ENCODE assay signal across 8 cellular contexts in the genomic region with DNA sequence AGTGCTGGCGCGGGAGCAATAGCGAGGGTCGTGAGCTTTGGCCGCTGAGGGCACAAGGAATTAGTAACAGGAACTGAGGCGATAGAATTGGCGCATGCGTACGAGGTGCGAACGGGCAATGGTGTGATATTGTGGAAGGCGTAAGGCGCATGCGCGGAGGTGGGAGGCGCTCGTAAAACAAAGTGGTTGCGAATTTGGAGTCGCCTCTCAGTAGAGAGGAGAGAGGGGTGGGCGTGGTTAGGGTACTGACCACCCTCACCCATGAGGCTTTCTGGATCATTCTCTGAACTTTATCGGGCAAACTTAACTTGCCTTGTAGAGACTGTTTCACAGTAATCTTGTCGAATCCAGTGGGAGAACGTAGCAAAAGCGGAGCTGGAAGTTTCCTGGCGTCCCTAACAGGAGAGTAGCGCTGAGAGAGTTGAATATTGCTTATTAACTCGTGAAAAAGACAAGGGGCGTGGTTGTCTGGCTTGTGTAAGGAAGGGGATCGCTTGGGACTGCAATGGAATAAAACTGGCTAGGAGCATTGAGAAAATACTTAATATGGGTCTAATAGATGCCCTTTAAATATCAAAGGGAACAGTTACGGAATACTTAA. TPM values are rescaled to one million over a fixed set of nuclear protein-coding genes. Genes with fewer than 3 reads are reported as not detected.
DNase-seq lines count a peak whose midpoint lies in the region; ATAC-seq and TF ChIP-seq lines count a peak whose summit lies in the region.

No MANE protein-coding gene starts in this region.

- H3K9me3 Mint-ChIP-seq in HFFc6, result no peaks in the 10 kb centered on the region
- no peaks in the 10 kb centered on the region for H3K9me3 Mint-ChIP-seq in activated naive CD4-positive, alpha-beta T cell treated with anti-CD3 and anti-CD28 coated beads for 36 hours

- CTCF ChIA-PET in activated naive CD4-positive, alpha-beta T cell treated with anti-CD3 and anti-CD28 coated beads for 36 hours (lab: Charles Lee), result interaction anchor here (0.6 to 1.5 kb wide), 2 partner anchors 24 to 49 kb away, joined by 3 to 5 read pairs; no protein-coding TSS in a partner anchor

- WGBS in testis, 2 donors, result 0% methylated on average over 30 of the region's 30 CpGs

- H3K27me3 ChIP-seq in GM06990 (replicated peaks; ENCODE audit: control insufficient read depth, insufficient read depth, low read length), result no peaks in the 10 kb centered on the region
- H3K27me3 ChIP-seq in testis, result no peaks in the 10 kb centered on the region

- peak overlapping the region; percentile 98 to 99 for H3K27ac ChIP-seq in testis

- H3K4me3 ChIP-seq in GM06990 (replicated peaks; ENCODE audit: low read depth, low read length), result peak overlapping the region; percentile 68
- H3K4me3 ChIP-seq in testis, result peak overlapping the region; percentile 78 to 86

- H3K36me3 ChIP-seq in GM06990 (ENCODE audit: control insufficient read depth, insufficient read depth, low read length) (no peaks in the 10 kb centered on the region; the same call in none of the 2 replicates), testis (ENCODE audit: low read depth, missing control alignments) (no peaks in the 10 kb centered on the region)

- H3K36me3 Mint-ChIP-seq in HFFc6 (ENCODE audit: low read depth), result peaks cover 20% of the 10 kb centered on the region
- H3K36me3 Mint-ChIP-seq in activated naive CD4-positive, alpha-beta T cell treated with anti-CD3 and anti-CD28 coated beads for 36 hours (ENCODE audit: low read depth), result peaks cover 27% of the 10 kb centered on the region

- no peak overlapping the region for H3K27ac Mint-ChIP-seq in HFFc6
- no peak overlapping the region for H3K27ac Mint-ChIP-seq in activated naive CD4-positive, alpha-beta T cell treated with anti-CD3 and anti-CD28 coated beads for 36 hours

- H3K9me3 ChIP-seq in testis, result no peaks in the 10 kb centered on the region

- peak; percentile 34 for TF ChIP-seq POLR2A in testis (IDR thresholded peaks at IDR 0.05)

- TF ChIP-seq CTCF in GM06990 (IDR thresholded peaks at IDR 0.05; ENCODE audit: insufficient read depth, low read length, poor library complexity, severe bottlenecking) (no peak), HFFc6 (IDR thresholded peaks at IDR 0.05) (no peak), omental fat pad (IDR thresholded peaks at IDR 0.05) (no peak), testis (IDR thresholded peaks at IDR 0.05) (no peak)

- peaks cover 39% of the 10 kb centered on the region for H3K4me1 ChIP-seq in testis

- H3K27me3 Mint-ChIP-seq in HFFc6 (ENCODE audit: insufficient read depth), result peaks cover 2% of the 10 kb centered on the region; the same call in 1 of the 2 replicates
- H3K27me3 Mint-ChIP-seq in activated naive CD4-positive, alpha-beta T cell treated with anti-CD3 and anti-CD28 coated beads for 36 hours (ENCODE audit: low read depth), result no peaks in the 10 kb centered on the region

- intact Hi-C loops in activated naive CD4-positive, alpha-beta T cell treated with anti-CD3 and anti-CD28 coated beads for 36 hours (cut with micrococcal nuclease), result loop anchor here (1.0 to 5.0 kb wide), 11 partner anchors 8 to 217 kb away; a partner anchor contains a TSS
- intact Hi-C loops in testis (cut with DNase I; ENCODE audit: low total_unique reads), result no loop called here

- peak; percentile 94 for DNase-seq in GM06990 (ENCODE audit: extremely low read depth, insufficient read length)
- DNase-seq in HFFc6, result peak; percentile 89
- peak; percentile 96 for DNase-seq in MV-4-11 (lab: John Stamatoyannopoulos, UW)
- peak; percentile 99 for DNase-seq in SIG-M5 treated with dmso at 0.1 percent for 504 hours (lab: John Stamatoyannopoulos, UW; ENCODE audit: unreplicated experiment)
- peak; percentile 97 for DNase-seq in activated naive CD4-positive, alpha-beta T cell treated with anti-CD3 and anti-CD28 coated beads for 36 hours
- DNase-seq in glomerular visceral epithelial cell (ENCODE audit: extremely low spot score), result peak; percentile 97
- peak; percentile 75 for DNase-seq in omental fat pad (ENCODE audit: low spot score)
- peak; percentile 95 for DNase-seq in testis

- ATAC-seq in omental fat pad (ENCODE audit: low FRiP score), result peak; percentile 61

- H3K4me3 Mint-ChIP-seq in HFFc6, result no peak overlapping the region
- H3K4me3 Mint-ChIP-seq in activated naive CD4-positive, alpha-beta T cell treated with anti-CD3 and anti-CD28 coated beads for 36 hours, result no peak overlapping the region

- peaks cover 6% of the 10 kb centered on the region for H3K4me1 Mint-ChIP-seq in HFFc6 (ENCODE audit: low read depth)
- peaks cover 31% of the 10 kb centered on the region for H3K4me1 Mint-ChIP-seq in activated naive CD4-positive, alpha-beta T cell treated with anti-CD3 and anti-CD28 coated beads for 36 hours (ENCODE audit: low read depth)

RNA-seq across cellular contexts. Expression of a gene that starts 0.4 kb away (rescaled TPM):
- 100 to 1,000 TPM in 3 of 6 experiments, 10 to 100 TPM in 3; 52.7 to 111 (median 98.8) TPM for total RNA-seq in HFFc6 (2021; fragmentation: NEBNext Ultra II Directional; extraction: Animal tissue kit (Norgen Biotek cat#: 25700))
- total RNA-seq in activated naive CD4-positive, alpha-beta T cell treated with anti-CD3 and anti-CD28 coated beads for 36 hours, result 100 to 1,000 TPM; 283 to 291 TPM
- total RNA-seq in omental fat pad (10 to 100 TPM; 34.0 to 72.8 (median 43.2) TPM), testis (10 to 100 TPM; 45.5 to 84.3 TPM)
- polyA plus RNA-seq in testis (ENCODE audit: insufficient read depth, low read depth, low replicate concordance), result 100 TPM

RNA-seq across cellular contexts. Expression of a gene that starts 4.4 kb away (rescaled TPM):
- 100 to 1,000 TPM; 371 to 461 (median 401) TPM for total RNA-seq in HFFc6 (2021; fragmentation: NEBNext Ultra II Directional; extraction: Animal tissue kit (Norgen Biotek cat#: 25700))
- 10 to 100 TPM; 35.5 to 40.8 TPM for total RNA-seq in activated naive CD4-positive, alpha-beta T cell treated with anti-CD3 and anti-CD28 coated beads for 36 hours
- total RNA-seq in omental fat pad (100 to 1,000 TPM; 152 to 265 (median 171) TPM), testis (10 to 100 TPM; 47.9 to 59.3 TPM)
- polyA plus RNA-seq in testis (ENCODE audit: insufficient read depth, low read depth, low replicate concordance), result 49.0 TPM

RNA-seq across cellular contexts. Expression of a gene that starts 8.2 kb away (rescaled TPM):
- 10 to 100 TPM; 25.1 to 35.3 (median 29.6) TPM for total RNA-seq in HFFc6 (2021; fragmentation: NEBNext Ultra II Directional; extraction: Animal tissue kit (Norgen Biotek cat#: 25700))
- 10 to 100 TPM; 27.2 to 30.0 TPM for total RNA-seq in activated naive CD4-positive, alpha-beta T cell treated with anti-CD3 and anti-CD28 coated beads for 36 hours
- total RNA-seq in omental fat pad, result 10 to 100 TPM; 26.8 to 43.8 (median 30.9) TPM
- 10 to 100 TPM; 26.5 to 35.0 TPM for total RNA-seq in testis
- polyA plus RNA-seq in testis (ENCODE audit: insufficient read depth, low read depth, low replicate concordance), result 46.5 TPM

RNA-seq across cellular contexts. Expression of a gene that starts 13.3 kb away (rescaled TPM):
- total RNA-seq in HFFc6 (2021; fragmentation: NEBNext Ultra II Directional; extraction: Animal tissue kit (Norgen Biotek cat#: 25700)), result 10 to 100 TPM; 19.9 to 23.7 (median 21.3) TPM
- total RNA-seq in activated naive CD4-positive, alpha-beta T cell treated with anti-CD3 and anti-CD28 coated beads for 36 hours, result 10 to 100 TPM; 35.6 to 36.3 TPM
- total RNA-seq in omental fat pad (10 to 100 TPM; 10.2 to 21.2 (median 15.9) TPM), testis (10 to 100 TPM; 31.0 to 34.9 TPM)
- polyA plus RNA-seq in testis (ENCODE audit: insufficient read depth, low read depth, low replicate concordance), result 33.2 TPM

RNA-seq across cellular contexts. Expression of a gene that starts 18.5 kb away (rescaled TPM):
- total RNA-seq in HFFc6 (2021; fragmentation: NEBNext Ultra II Directional; extraction: Animal tissue kit (Norgen Biotek cat#: 25700)), result under 1 TPM in 1 of 6 experiments, not detected in 5; 0.46 TPM
- under 1 TPM; 0.36 to 0.99 TPM for total RNA-seq in activated naive CD4-positive, alpha-beta T cell treated with anti-CD3 and anti-CD28 coated beads for 36 hours
- not detected for total RNA-seq in omental fat pad
- 1 to 10 TPM in 1 of 2 donors, not detected in 1; 1.1 TPM for total RNA-seq in testis
- polyA plus RNA-seq in testis (ENCODE audit: insufficient read depth, low read depth, low replicate concordance), result not detected

Comparison
In these comparisons a context has a peak if more than half of its experiments do, and no peak if none do; other contexts are left out.
1. Peak in every context shown above with its lines: DNase-seq, ATAC-seq, H3K4me3 ChIP-seq and H3K27ac ChIP-seq.